ENCODE assay signal across 23 cellular contexts in genomic region chr1:217478450-217478849, GRCh38.
A peak's percentile ranks its signal among the peaks of the same experiment; 100 is the strongest.
DNase-seq lines count a peak whose midpoint lies in the region; ATAC-seq and TF ChIP-seq lines count a peak whose summit lies in the region.
"Had no signal": no experiment of that assay in that cellular context is flagged by ENCODE, and none has a peak within 500 bp of the region (broad histone marks: within the 10 kb centered on the region; RNA-seq: fewer than 3 reads in every experiment).

No MANE protein-coding gene starts in this region.

- intact Hi-C loops in esophagus muscularis mucosa (cut with DNase I): no loop called here

- H3K27ac Mint-ChIP-seq in activated naive CD4-positive, alpha-beta T cell treated with anti-CD3 and anti-CD28 coated beads, Interleukin-2, amount 50 U/mL, for 24 hours: peak overlapping the region; percentile 11
- no peak overlapping the region for H3K27ac Mint-ChIP-seq in activated naive CD4-positive, alpha-beta T cell treated with anti-CD3 and anti-CD28 coated beads, Interleukin-2, amount 10 ng/mL, durations not matched to agents 7 days and 5 days
- peak overlapping the region; percentile 73 for H3K27ac Mint-ChIP-seq in stimulated activated memory B cell treated with anti-CD40 and anti-IgM and Interleukin-4, amounts not matched to agents 10 μg/mL and 1 μg/mL and 100 μg/mL, for 72 hours
- H3K27ac Mint-ChIP-seq: CD14-positive monocyte; CD4-positive, alpha-beta memory T cell; CD4-positive, CD25-positive, alpha-beta regulatory T cell; CD8-positive, alpha-beta memory T cell had no signal

- no peaks in the 10 kb centered on the region for H3K27me3 Mint-ChIP-seq in activated naive CD4-positive, alpha-beta T cell treated with anti-CD3 and anti-CD28 coated beads, Interleukin-2, amount 50 U/mL, for 24 hours
- no peaks in the 10 kb centered on the region for H3K27me3 Mint-ChIP-seq in activated naive CD4-positive, alpha-beta T cell treated with anti-CD3 and anti-CD28 coated beads, Interleukin-2, amount 10 ng/mL, durations not matched to agents 7 days and 5 days
- no peaks in the 10 kb centered on the region for H3K27me3 Mint-ChIP-seq in stimulated activated memory B cell treated with anti-CD40 and anti-IgM and Interleukin-4, amounts not matched to agents 10 μg/mL and 1 μg/mL and 100 μg/mL, for 72 hours
- H3K27me3 Mint-ChIP-seq: CD4-positive, alpha-beta memory T cell; CD4-positive, CD25-positive, alpha-beta regulatory T cell had no signal

- no peak overlapping the region for H3K27ac ChIP-seq in esophagus muscularis mucosa (replicated peaks in 1 of 4)
- H3K27ac ChIP-seq: BLaER1 had no signal

- H3K9me3 Mint-ChIP-seq in activated naive CD4-positive, alpha-beta T cell treated with anti-CD3 and anti-CD28 coated beads, Interleukin-2, amount 50 U/mL, for 24 hours: peaks cover 9% of the 10 kb centered on the region
- H3K9me3 Mint-ChIP-seq in activated naive CD4-positive, alpha-beta T cell treated with anti-CD3 and anti-CD28 coated beads, Interleukin-2, amount 10 ng/mL, durations not matched to agents 7 days and 5 days: peaks cover 2% of the 10 kb centered on the region
- H3K9me3 Mint-ChIP-seq in stimulated activated memory B cell treated with anti-CD40 and anti-IgM and Interleukin-4, amounts not matched to agents 10 μg/mL and 1 μg/mL and 100 μg/mL, for 72 hours: peaks cover 19% of the 10 kb centered on the region

- peak; percentile 59 for ATAC-seq in stimulated activated memory B cell treated with anti-CD40 and anti-IgM and Interleukin-4, amounts not matched to agents 10 μg/mL and 1 μg/mL and 100 μg/mL, for 72 hours
- ATAC-seq: GM12878 had no signal

- H3K36me3 Mint-ChIP-seq in activated naive CD4-positive, alpha-beta T cell treated with anti-CD3 and anti-CD28 coated beads, Interleukin-2, amount 50 U/mL, for 24 hours: peaks cover 37% of the 10 kb centered on the region
- H3K36me3 Mint-ChIP-seq in activated naive CD4-positive, alpha-beta T cell treated with anti-CD3 and anti-CD28 coated beads, Interleukin-2, amount 10 ng/mL, durations not matched to agents 7 days and 5 days: peaks cover 7% of the 10 kb centered on the region
- peaks cover 74% of the 10 kb centered on the region for H3K36me3 Mint-ChIP-seq in stimulated activated memory B cell treated with anti-CD40 and anti-IgM and Interleukin-4, amounts not matched to agents 10 μg/mL and 1 μg/mL and 100 μg/mL, for 72 hours

- no peak for TF ChIP-seq CTCF in esophagus muscularis mucosa (IDR thresholded peaks at IDR 0.05)

- peaks cover 0 to 11% (median 6%) of the 10 kb centered on the region in 4 donors for H3K9me3 ChIP-seq in esophagus muscularis mucosa
- H3K9me3 ChIP-seq: BE2C, BLaER1 had no signal

- no peaks in the 10 kb centered on the region for H3K4me1 ChIP-seq in esophagus muscularis mucosa
- H3K4me1 ChIP-seq: BE2C, BLaER1 had no signal

- no peak overlapping the region for H3K4me3 ChIP-seq in esophagus muscularis mucosa
- H3K4me3 ChIP-seq: BLaER1, GM12878 had no signal

- peaks cover 15% of the 10 kb centered on the region for H3K4me1 Mint-ChIP-seq in activated naive CD4-positive, alpha-beta T cell treated with anti-CD3 and anti-CD28 coated beads, Interleukin-2, amount 50 U/mL, for 24 hours
- H3K4me1 Mint-ChIP-seq in activated naive CD4-positive, alpha-beta T cell treated with anti-CD3 and anti-CD28 coated beads, Interleukin-2, amount 10 ng/mL, durations not matched to agents 7 days and 5 days: peaks cover 18% of the 10 kb centered on the region
- H3K4me1 Mint-ChIP-seq in stimulated activated memory B cell treated with anti-CD40 and anti-IgM and Interleukin-4, amounts not matched to agents 10 μg/mL and 1 μg/mL and 100 μg/mL, for 72 hours: peaks cover 32% of the 10 kb centered on the region

- TF ChIP-seq POLR2A in esophagus muscularis mucosa (IDR thresholded peaks at IDR 0.05; ENCODE audit: low read depth): no peak

- H3K36me3 ChIP-seq in esophagus muscularis mucosa: peaks cover 0 to 24% (median 1%) of the 10 kb centered on the region in 4 donors
- H3K36me3 ChIP-seq: BE2C, BLaER1 had no signal

- TF ChIP-seq EP300 in esophagus muscularis mucosa (IDR thresholded peaks at IDR 0.05): no peak

- CTCF ChIA-PET in activated naive CD4-positive, alpha-beta T cell treated with anti-CD3 and anti-CD28 coated beads, Interleukin-2, amount 10 ng/mL, durations not matched to agents 7 days and 5 days (lab: Charles Lee): no interaction called here

- H3K4me3 Mint-ChIP-seq in activated naive CD4-positive, alpha-beta T cell treated with anti-CD3 and anti-CD28 coated beads, Interleukin-2, amount 50 U/mL, for 24 hours: no peak overlapping the region
- H3K4me3 Mint-ChIP-seq in activated naive CD4-positive, alpha-beta T cell treated with anti-CD3 and anti-CD28 coated beads, Interleukin-2, amount 10 ng/mL, durations not matched to agents 7 days and 5 days: no peak overlapping the region
- no peak overlapping the region for H3K4me3 Mint-ChIP-seq in stimulated activated memory B cell treated with anti-CD40 and anti-IgM and Interleukin-4, amounts not matched to agents 10 μg/mL and 1 μg/mL and 100 μg/mL, for 72 hours
- H3K4me3 Mint-ChIP-seq: CD14-positive monocyte; CD4-positive, alpha-beta memory T cell; CD4-positive, CD25-positive, alpha-beta regulatory T cell; CD8-positive, alpha-beta memory T cell had no signal

- H3K27me3 ChIP-seq in esophagus muscularis mucosa: no peaks in the 10 kb centered on the region
- H3K27me3 ChIP-seq: BE2C, BLaER1 had no signal

- no peak for DNase-seq in activated naive CD4-positive, alpha-beta T cell treated with anti-CD3 and anti-CD28 coated beads, Interleukin-2, amount 10 ng/mL, durations not matched to agents 7 days and 5 days
- DNase-seq in esophagus muscularis mucosa (ENCODE audit: extremely low spot score): no peak
- DNase-seq in ureter (ENCODE audit: low spot score): no peak
- DNase-seq: 8988T; ACHN; BE2C; C1 segment of cervical spinal cord; CD4-positive, alpha-beta memory T cell; CD4-positive, CD25-positive, alpha-beta regulatory T cell; CD8-positive, alpha-beta memory T cell; COR-L47; DMS 273 treated with DMSO at 0.1 percent for 48 hours; DMS153; DMS53; DMS79; DND-41; EL; GDM1 had no signal
